In the genomic region with DNA sequence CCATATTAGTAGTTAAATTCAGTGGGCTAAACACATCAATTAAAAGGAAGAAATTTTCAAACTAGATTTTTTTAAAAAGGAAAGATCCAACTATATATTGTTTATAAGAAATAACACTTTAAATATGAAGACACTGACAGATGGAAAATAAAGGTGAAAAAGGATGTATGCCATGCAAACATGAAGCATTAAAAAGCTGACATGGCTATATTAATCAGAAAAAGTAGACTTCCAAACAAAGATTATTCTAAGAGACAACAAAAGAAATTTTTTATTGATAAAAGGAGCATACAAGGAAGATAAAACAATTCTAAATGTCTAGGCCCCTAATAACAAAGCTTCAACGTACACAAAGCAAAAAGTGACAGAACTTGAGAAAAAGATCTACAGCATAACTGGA, we compare ENCODE assay signal across 36 cellular contexts.
"Had no signal": no experiment of that assay in that cellular context is flagged by ENCODE, and none has a peak within 500 bp of the region (broad histone marks: within the 10 kb centered on the region; RNA-seq: fewer than 3 reads in every experiment).

No MANE protein-coding gene starts in this region.

- H3K4me1 ChIP-seq: ascending aorta, breast epithelium, foreskin keratinocyte, heart left ventricle had no signal

- H3K27ac ChIP-seq: adrenal gland, ascending aorta, breast epithelium, cardiac muscle cell, coronary artery, dorsolateral prefrontal cortex, esophagus muscularis mucosa, foreskin keratinocyte, gastrocnemius medialis, heart left ventricle had no signal

- H3K27ac Mint-ChIP-seq: activated CD4-positive, alpha-beta memory T cell treated with anti-CD3 and anti-CD28 coated beads for 36 hours; activated CD4-positive, alpha-beta T cell treated with anti-CD3 and anti-CD28 coated beads for 36 hours; activated CD4-positive, alpha-beta T cell treated with anti-CD3 and anti-CD28 coated beads, Interleukin-2, amount 10 ng/mL, durations not matched to agents 24 days and 14 days; activated CD8-positive, alpha-beta memory T cell treated with anti-CD3 and anti-CD28 coated beads, Interleukin-2, amount 10 ng/mL, durations not matched to agents 7 days and 5 days; activated CD8-positive, alpha-beta T cell treated with anti-CD3 and anti-CD28 coated beads, Interleukin-2, amount 10 ng/mL, durations not matched to agents 7 days and 5 days; activated naive CD4-positive, alpha-beta T cell treated with anti-CD3 and anti-CD28 coated beads for 36 hours; activated naive CD8-positive, alpha-beta T cell treated with anti-CD3 and anti-CD28 coated beads for 36 hours; activated naive CD8-positive, alpha-beta T cell treated with anti-CD3 and anti-CD28 coated beads, Interleukin-2, amount 50 U/mL, for 24 hours; activated T-helper 1 cell treated with anti-CD3 and anti-CD28 coated beads, Interleukin-12 subunit alpha, Interleukin-12 subunit beta, Interleukin-2, Interleukin-4 antibody, amounts not matched to agents 30 ng/mL and 10 ng/mL and 1 ng/mL, durations not matched to agents 14 hours and 24 hours and 36 hours; activated T-helper 2 cell treated with anti-CD3 and anti-CD28 coated beads, Interferon-gamma antibody, Interleukin-2, Interleukin-4, amounts not matched to agents 10 μg/mL and 5 μg/mL and 100 μg/mL, durations not matched to agents 14 hours and 24 hours and 36 hours; brain; dendritic cell treated with granulocyte-macrophage colony-stimulating factor and Interleukin-4, amounts not matched to agents 40 ng/mL and 50 ng/mL, for 4 days; T-helper 1 cell treated with Interleukin-12 subunit alpha and Interleukin-12 subunit beta and Interleukin-4 antibody, amounts not matched to agents 30 μg/mL and 1 μg/mL, for 36 hours; T-helper 2 cell treated with Interferon-gamma antibody and Interleukin-4, amounts not matched to agents 5 μg/mL and 100 μg/mL, for 36 hours had no signal

- H3K9me3 ChIP-seq: adrenal gland, ascending aorta, breast epithelium, esophagus muscularis mucosa, gastrocnemius medialis, heart left ventricle had no signal

- H3K27me3 ChIP-seq: adrenal gland, ascending aorta, breast epithelium, cardiac muscle cell, dorsolateral prefrontal cortex, esophagus muscularis mucosa, foreskin keratinocyte, gastrocnemius medialis, heart left ventricle had no signal

- H3K4me3 Mint-ChIP-seq: activated CD4-positive, alpha-beta memory T cell treated with anti-CD3 and anti-CD28 coated beads for 36 hours; activated CD4-positive, alpha-beta T cell treated with anti-CD3 and anti-CD28 coated beads for 36 hours; activated CD4-positive, alpha-beta T cell treated with anti-CD3 and anti-CD28 coated beads, Interleukin-2, amount 10 ng/mL, durations not matched to agents 24 days and 14 days; activated CD8-positive, alpha-beta memory T cell treated with anti-CD3 and anti-CD28 coated beads, Interleukin-2, amount 10 ng/mL, durations not matched to agents 7 days and 5 days; activated CD8-positive, alpha-beta T cell treated with anti-CD3 and anti-CD28 coated beads, Interleukin-2, amount 10 ng/mL, durations not matched to agents 7 days and 5 days; activated naive CD4-positive, alpha-beta T cell treated with anti-CD3 and anti-CD28 coated beads for 36 hours; activated naive CD4-positive, alpha-beta T cell treated with anti-CD3 and anti-CD28 coated beads, Interleukin-2, amount 50 U/mL, for 24 hours; activated naive CD8-positive, alpha-beta T cell treated with anti-CD3 and anti-CD28 coated beads for 36 hours; activated naive CD8-positive, alpha-beta T cell treated with anti-CD3 and anti-CD28 coated beads, Interleukin-2, amount 50 U/mL, for 24 hours; activated T-helper 1 cell treated with anti-CD3 and anti-CD28 coated beads, Interleukin-12 subunit alpha, Interleukin-12 subunit beta, Interleukin-2, Interleukin-4 antibody, amounts not matched to agents 30 ng/mL and 10 ng/mL and 1 ng/mL, durations not matched to agents 14 hours and 24 hours and 36 hours; brain; dendritic cell treated with granulocyte-macrophage colony-stimulating factor and Interleukin-4, amounts not matched to agents 40 ng/mL and 50 ng/mL, for 4 days; T-helper 1 cell treated with Interleukin-12 subunit alpha and Interleukin-12 subunit beta and Interleukin-4 antibody, amounts not matched to agents 30 μg/mL and 1 μg/mL, for 36 hours; T-helper 2 cell treated with Interferon-gamma antibody and Interleukin-4, amounts not matched to agents 5 μg/mL and 100 μg/mL, for 36 hours had no signal

- H3K4me1 Mint-ChIP-seq: activated CD4-positive, alpha-beta T cell treated with anti-CD3 and anti-CD28 coated beads for 36 hours; activated CD4-positive, alpha-beta T cell treated with anti-CD3 and anti-CD28 coated beads, Interleukin-2, amount 10 ng/mL, durations not matched to agents 24 days and 14 days; activated CD8-positive, alpha-beta memory T cell treated with anti-CD3 and anti-CD28 coated beads, Interleukin-2, amount 10 ng/mL, durations not matched to agents 7 days and 5 days; activated naive CD8-positive, alpha-beta T cell treated with anti-CD3 and anti-CD28 coated beads for 36 hours; activated naive CD8-positive, alpha-beta T cell treated with anti-CD3 and anti-CD28 coated beads, Interleukin-2, amount 50 U/mL, for 24 hours had no signal

- H3K9me3 Mint-ChIP-seq: activated CD4-positive, alpha-beta memory T cell treated with anti-CD3 and anti-CD28 coated beads for 36 hours; activated CD4-positive, alpha-beta T cell treated with anti-CD3 and anti-CD28 coated beads, Interleukin-2, amount 10 ng/mL, durations not matched to agents 24 days and 14 days; activated naive CD4-positive, alpha-beta T cell treated with anti-CD3 and anti-CD28 coated beads for 36 hours; activated naive CD4-positive, alpha-beta T cell treated with anti-CD3 and anti-CD28 coated beads, Interleukin-2, amount 50 U/mL, for 24 hours; activated naive CD8-positive, alpha-beta T cell treated with anti-CD3 and anti-CD28 coated beads for 36 hours; activated naive CD8-positive, alpha-beta T cell treated with anti-CD3 and anti-CD28 coated beads, Interleukin-2, amount 50 U/mL, for 24 hours; activated T-helper 1 cell treated with anti-CD3 and anti-CD28 coated beads, Interleukin-12 subunit alpha, Interleukin-12 subunit beta, Interleukin-2, Interleukin-4 antibody, amounts not matched to agents 30 ng/mL and 10 ng/mL and 1 ng/mL, durations not matched to agents 14 hours and 24 hours and 36 hours; activated T-helper 2 cell treated with anti-CD3 and anti-CD28 coated beads, Interferon-gamma antibody, Interleukin-2, Interleukin-4, amounts not matched to agents 10 μg/mL and 5 μg/mL and 100 μg/mL, durations not matched to agents 14 hours and 24 hours and 36 hours; brain; dendritic cell treated with granulocyte-macrophage colony-stimulating factor and Interleukin-4, amounts not matched to agents 40 ng/mL and 50 ng/mL, for 4 days; T-helper 1 cell treated with Interleukin-12 subunit alpha and Interleukin-12 subunit beta and Interleukin-4 antibody, amounts not matched to agents 30 μg/mL and 1 μg/mL, for 36 hours; T-helper 2 cell treated with Interferon-gamma antibody and Interleukin-4, amounts not matched to agents 5 μg/mL and 100 μg/mL, for 36 hours had no signal

- H3K4me3 ChIP-seq: adrenal gland, ascending aorta, breast epithelium, cardiac muscle cell, coronary artery, dorsolateral prefrontal cortex, esophagus muscularis mucosa, gastrocnemius medialis, heart left ventricle had no signal

- H3K27me3 Mint-ChIP-seq: activated CD4-positive, alpha-beta memory T cell treated with anti-CD3 and anti-CD28 coated beads for 36 hours; activated CD4-positive, alpha-beta T cell treated with anti-CD3 and anti-CD28 coated beads for 36 hours; activated CD4-positive, alpha-beta T cell treated with anti-CD3 and anti-CD28 coated beads, Interleukin-2, amount 10 ng/mL, durations not matched to agents 24 days and 14 days; activated CD8-positive, alpha-beta memory T cell treated with anti-CD3 and anti-CD28 coated beads, Interleukin-2, amount 10 ng/mL, durations not matched to agents 7 days and 5 days; activated naive CD4-positive, alpha-beta T cell treated with anti-CD3 and anti-CD28 coated beads, Interleukin-2, amount 50 U/mL, for 24 hours; activated naive CD8-positive, alpha-beta T cell treated with anti-CD3 and anti-CD28 coated beads for 36 hours; activated naive CD8-positive, alpha-beta T cell treated with anti-CD3 and anti-CD28 coated beads, Interleukin-2, amount 50 U/mL, for 24 hours; brain; dendritic cell treated with granulocyte-macrophage colony-stimulating factor and Interleukin-4, amounts not matched to agents 40 ng/mL and 50 ng/mL, for 4 days had no signal

- DNase-seq: activated CD4-positive, alpha-beta memory T cell treated with anti-CD3 and anti-CD28 coated beads for 36 hours; activated CD4-positive, alpha-beta T cell treated with anti-CD3 and anti-CD28 coated beads for 36 hours; activated CD4-positive, alpha-beta T cell treated with anti-CD3 and anti-CD28 coated beads, Interleukin-2, amount 10 ng/mL, durations not matched to agents 24 days and 14 days; activated CD4-positive, CD25-positive, alpha-beta regulatory T cell; activated CD4-positive, CD25-positive, alpha-beta regulatory T cell treated with anti-CD3 and anti-CD28 coated beads, Interleukin-2, amount 50 U/mL, for 72 hours; activated CD8-positive, alpha-beta memory T cell treated with anti-CD3 and anti-CD28 coated beads, Interleukin-2, amount 10 ng/mL, durations not matched to agents 7 days and 5 days; activated CD8-positive, alpha-beta memory T cell treated with anti-CD3 and anti-CD28 coated beads, Interleukin-2, amount 50 U/mL, for 4 hours; activated CD8-positive, alpha-beta T cell treated with anti-CD3 and anti-CD28 coated beads, Interleukin-2, amount 10 ng/mL, durations not matched to agents 7 days and 5 days; activated effector memory CD4-positive, alpha-beta T cell treated with anti-CD3 and anti-CD28 coated beads, Interleukin-2, amount 50 U/mL, for 16 hours; activated naive CD4-positive, alpha-beta T cell treated with anti-CD3 and anti-CD28 coated beads for 36 hours; activated naive CD8-positive, alpha-beta T cell treated with anti-CD3 and anti-CD28 coated beads for 36 hours; activated naive CD8-positive, alpha-beta T cell treated with anti-CD3 and anti-CD28 coated beads, Interleukin-2, amount 50 U/mL, for 24 hours; activated T-cell treated with anti-CD3 and anti-CD28 coated beads, Interleukin-2, amount 50 U/mL, for 1 hour; activated T-cell treated with anti-CD3 and anti-CD28 coated beads, Interleukin-2, amount 50 U/mL, for 48 hours; adrenal gland; central memory CD4-positive, alpha-beta T cell; dorsolateral prefrontal cortex; effector memory CD4-positive, alpha-beta T cell; erythroblast; foreskin keratinocyte; gastrocnemius medialis; glutamatergic neuron; heart left ventricle; T1000 had no signal

- ATAC-seq: activated CD4-positive, alpha-beta T cell treated with anti-CD3 and anti-CD28 coated beads for 36 hours; activated CD8-positive, alpha-beta memory T cell treated with anti-CD3 and anti-CD28 coated beads, Interleukin-2, amount 10 ng/mL, durations not matched to agents 7 days and 5 days; activated CD8-positive, alpha-beta T cell treated with anti-CD3 and anti-CD28 coated beads, Interleukin-2, amount 10 ng/mL, durations not matched to agents 7 days and 5 days; activated naive CD8-positive, alpha-beta T cell treated with anti-CD3 and anti-CD28 coated beads, Interleukin-2, amount 50 U/mL, for 24 hours; foreskin keratinocyte; gastrocnemius medialis; heart left ventricle had no signal
